ENCODE assay signal across 8 cellular contexts in genomic region chr3:123028233-123028828, GRCh38. TPM values are rescaled to one million over a fixed set of nuclear protein-coding genes. Genes with fewer than 3 reads are reported as not detected.
DNase-seq lines count a peak whose midpoint lies in the region; ATAC-seq and TF ChIP-seq lines count a peak whose summit lies in the region.

No MANE protein-coding gene starts in this region.

- H3K27ac ChIP-seq in HUES48 (ENCODE audit: low read depth, low read length), result no peak overlapping the region

- no peak for ATAC-seq in HG02885 (IDR thresholded peaks at IDR 0.05; ENCODE audit: poor library complexity, unreplicated experiment)
- no peak for ATAC-seq in GM19397 (IDR thresholded peaks at IDR 0.05; ENCODE audit: unreplicated experiment)

- H3K4me1 Mint-ChIP-seq in activated naive CD8-positive, alpha-beta T cell (ENCODE audit: low read depth), result peaks cover 14% of the 10 kb centered on the region
- peaks cover 15% of the 10 kb centered on the region for H3K4me1 Mint-ChIP-seq in glutamatergic neuron (ENCODE audit: low read depth, unreplicated experiment)

- H3K9me3 ChIP-seq in HUES48 (ENCODE audit: control insufficient read depth, insufficient read depth, low read length), result no peaks in the 10 kb centered on the region

- peak overlapping the region; percentile 88 for H3K4me3 Mint-ChIP-seq in activated naive CD8-positive, alpha-beta T cell
- peak overlapping the region; percentile 83 for H3K4me3 Mint-ChIP-seq in glutamatergic neuron (ENCODE audit: unreplicated experiment)

- H3K36me3 ChIP-seq in HUES48 (ENCODE audit: control insufficient read depth, insufficient read depth, low read length), result no peaks in the 10 kb centered on the region

- H3K27me3 ChIP-seq in HUES48 (ENCODE audit: control insufficient read depth, insufficient read depth, low read length), result peaks cover 59% of the 10 kb centered on the region

- peaks cover 39% of the 10 kb centered on the region for H3K27me3 Mint-ChIP-seq in activated naive CD8-positive, alpha-beta T cell
- peaks cover 7% of the 10 kb centered on the region for H3K27me3 Mint-ChIP-seq in glutamatergic neuron (ENCODE audit: unreplicated experiment)

- peaks cover 25% of the 10 kb centered on the region for H3K4me1 ChIP-seq in HUES48 (ENCODE audit: control insufficient read depth, insufficient read depth, low read length)

- H3K36me3 Mint-ChIP-seq in activated naive CD8-positive, alpha-beta T cell, result no peaks in the 10 kb centered on the region
- no peaks in the 10 kb centered on the region for H3K36me3 Mint-ChIP-seq in glutamatergic neuron (ENCODE audit: unreplicated experiment)

- TF ChIP-seq CTCF in glutamatergic neuron (IDR thresholded peaks at IDR 0.05; ENCODE audit: partially characterized antibody, unreplicated experiment), result no peak

- H3K9ac ChIP-seq in HUES48 (ENCODE audit: low read depth, low read length), result 0 out of 2 replicates have a peak overlapping the region, but pooled peaks have one; percentile 8

- H3K9me3 Mint-ChIP-seq in activated naive CD8-positive, alpha-beta T cell (ENCODE audit: low read depth), result no peaks in the 10 kb centered on the region
- peaks cover 4% of the 10 kb centered on the region for H3K9me3 Mint-ChIP-seq in glutamatergic neuron (ENCODE audit: unreplicated experiment)

- peak overlapping the region; percentile 74 for H3K4me3 ChIP-seq in HUES48 (ENCODE audit: low read depth, low read length)

- DNase-seq in DMS 273 (lab: John Stamatoyannopoulos, UW; ENCODE audit: unreplicated experiment) (peak; percentile 92), NCI-H82 treated with DMSO at 0.1 percent for 48 hours (lab: John Stamatoyannopoulos, UW; ENCODE audit: unreplicated experiment) (peak; percentile 87), glutamatergic neuron (no peak), non-pigmented ciliary epithelial cell (ENCODE audit: low read depth) (peak; percentile 41)

- peak overlapping the region; percentile 18 for H3K27ac Mint-ChIP-seq in activated naive CD8-positive, alpha-beta T cell
- H3K27ac Mint-ChIP-seq in glutamatergic neuron (ENCODE audit: unreplicated experiment), result peak overlapping the region; percentile 62

RNA-seq across cellular contexts. Expression of gene SEMA5B, which starts 0.8 kb away (rescaled TPM):
- total RNA-seq in glutamatergic neuron (ENCODE audit: unreplicated experiment), result 61.1 TPM

RNA-seq across cellular contexts. Expression of gene PDIA5, which starts 38.5 kb away (rescaled TPM):
- total RNA-seq in glutamatergic neuron (ENCODE audit: unreplicated experiment), result 49.4 TPM
